19 cellular contexts compared by ENCODE assay signal in genomic region chr12:45703942-45704341, GRCh38. TPM values are rescaled to one million over a fixed set of nuclear protein-coding genes. Genes with fewer than 3 reads are reported as not detected.
A peak's percentile ranks its signal among the peaks of the same experiment; 100 is the strongest.
DNase-seq lines count a peak whose midpoint lies in the region; ATAC-seq, FAIRE-seq and TF ChIP-seq lines count a peak whose summit lies in the region.
"Had no signal": no experiment of that assay in that cellular context is flagged by ENCODE, and none has a peak within 500 bp of the region (broad histone marks: within the 10 kb centered on the region; RNA-seq: fewer than 3 reads in every experiment).

No MANE protein-coding gene starts in this region.

- H3K36me3 ChIP-seq in DOHH2 (ENCODE audit: control insufficient read depth, low read length) (no peaks in the 10 kb centered on the region), endothelial cell of umbilical vein (ENCODE audit: control insufficient read depth in 2 of 2, extremely low read depth in 1 of 2, insufficient read depth in 2 of 2, low read length in 2 of 2) (no peaks in the 10 kb centered on the region)
- H3K36me3 ChIP-seq: adrenal gland, left lung, thoracic aorta had no signal

- no peaks in the 10 kb centered on the region for H3K9me2 ChIP-seq in DOHH2 (replicated peaks; ENCODE audit: control insufficient read depth, low read length)

- H3K9me1 ChIP-seq in endothelial cell of umbilical vein (replicated peaks; ENCODE audit: control insufficient read depth, extremely low read depth, insufficient read depth, low read length) = no peaks in the 10 kb centered on the region

- H4K20me1 ChIP-seq in DOHH2 (ENCODE audit: control insufficient read depth, insufficient read depth, low read depth, low read length) (no peaks in the 10 kb centered on the region), endothelial cell of umbilical vein (replicated peaks; ENCODE audit: control insufficient read depth, extremely low read depth, insufficient read depth, low read length) (no peaks in the 10 kb centered on the region)

- peak; percentile 8 for FAIRE-seq in endothelial cell of umbilical vein (lab: Jason Lieb, UNC)

- H3K4me2 ChIP-seq in DOHH2 (ENCODE audit: low read length) (peak overlapping the region; percentile 52), endothelial cell of umbilical vein (ENCODE audit: insufficient read depth, low read length) (no peak overlapping the region)

- CTCF ChIA-PET in endothelial cell of umbilical vein (lab: Charles Lee) = interaction anchor here (1.3 to 1.7 kb wide), 3 partner anchors 10 to 19 kb away, joined by 3 read pairs; no protein-coding TSS in a partner anchor

- dilution Hi-C loops in endothelial cell of umbilical vein (cut with MboI; ENCODE audit: extremely low pct_ligation_motif_present, low sequenced_read_pairs) = no loop called here

- no peak for TF ChIP-seq POLR2A in endothelial cell of umbilical vein (IDR thresholded peaks at IDR 0.05; ENCODE audit: low read depth, low read length)

- BruUV-seq in endothelial cell of umbilical vein (replicated peaks; lab: Mats Ljungman, UMichigan) = no TSS peak

- DNase-seq in M059J (ENCODE audit: low read depth) (peak; percentile 48), endothelial cell of umbilical vein (ENCODE audit: low read depth, low spot score) (no peak), kidney tubule cell (ENCODE audit: low spot score) (peak; percentile 67), HPDE6-E6E7 (ENCODE audit: extremely low spot score) (no peak)
- DNase-seq: activated CD8-positive, alpha-beta memory T cell treated with anti-CD3 and anti-CD28 coated beads, Interleukin-2, amount 50 U/mL, for 48 hours; activated effector memory CD4-positive, alpha-beta T cell treated with Interleukin-2 at 50 U/mL for 16 hours; adrenal gland; central memory CD4-positive, alpha-beta T cell; DND-41; erythroblast; left lung; NCI-H1436 treated with DMSO at 0.1 percent for 48 hours; SIG-M5; stimulated activated CD4-positive, alpha-beta T cell treated with anti-CD3 and anti-CD28 coated beads, Interleukin-1b, Interleukin-23, amount 100 ng/mL, for 48 hours had no signal

- no peak for TF ChIP-seq CTCF in DOHH2 (IDR thresholded peaks at IDR 0.05; ENCODE audit: low read depth, low read length, poor library complexity, severe bottlenecking)
- TF ChIP-seq CTCF in endothelial cell of umbilical vein (IDR thresholded peaks at IDR 0.05; ENCODE audit: extremely low read depth in 1 of 2, insufficient read depth in 1 of 2, low read depth in 1 of 2, low read length in 2 of 2) = no peak

- H3K9ac ChIP-seq in endothelial cell of umbilical vein (replicated peaks; ENCODE audit: extremely low read depth, insufficient read depth, low read length) = no peak overlapping the region

- H3K4me3 ChIP-seq in DOHH2 (ENCODE audit: low read length) = peak overlapping the region; percentile 21
- H3K4me3 ChIP-seq in endothelial cell of umbilical vein (replicated peaks in 1 of 3; ENCODE audit: insufficient read depth in 1 of 3, low read depth in 1 of 3, low read length in 3 of 3) = no peak overlapping the region
- H3K4me3 ChIP-seq: adrenal gland, left lung, thoracic aorta had no signal

- intact Hi-C loops in endothelial cell of umbilical vein (cut with micrococcal nuclease) = no loop called here

- H3K27me3 ChIP-seq in DOHH2 (ENCODE audit: control insufficient read depth, low read length) (no peaks in the 10 kb centered on the region), endothelial cell of umbilical vein (ENCODE audit: control insufficient read depth in 2 of 2, insufficient read depth in 2 of 2, low read length in 2 of 2) (no peaks in the 10 kb centered on the region)
- H3K27me3 ChIP-seq: adrenal gland, left lung had no signal

- no peak overlapping the region for H2AFZ ChIP-seq in endothelial cell of umbilical vein (ENCODE audit: low read depth, low read length)

- H3K9me3 ChIP-seq in DOHH2 (ENCODE audit: control insufficient read depth, insufficient read depth, low read length) = no peaks in the 10 kb centered on the region; the same call in 1 of the 2 replicates
- H3K9me3 ChIP-seq in endothelial cell of umbilical vein (replicated peaks; ENCODE audit: control insufficient read depth, insufficient read depth, low read length) = no peaks in the 10 kb centered on the region
- H3K9me3 ChIP-seq: adrenal gland had no signal

- POLR2A ChIA-PET in endothelial cell of umbilical vein (lab: Charles Lee) = no interaction called here

- H3F3A ChIP-seq in DOHH2 (ENCODE audit: control insufficient read depth, insufficient read depth) = no peaks in the 10 kb centered on the region

- no peak for ATAC-seq in HG03469 (IDR thresholded peaks at IDR 0.05; ENCODE audit: unreplicated experiment)
- ATAC-seq in HG03159 (IDR thresholded peaks at IDR 0.05; ENCODE audit: unreplicated experiment) = no peak
- ATAC-seq: left lung; stimulated activated memory B cell treated with anti-CD40 and anti-IgM and Interleukin-4, amounts not matched to agents 10 μg/mL and 1 μg/mL and 100 μg/mL, for 72 hours had no signal

- H3K79me2 ChIP-seq in DOHH2 (ENCODE audit: control insufficient read depth, low read length) (no peaks in the 10 kb centered on the region), endothelial cell of umbilical vein (ENCODE audit: control insufficient read depth, insufficient read depth, low read length) (no peaks in the 10 kb centered on the region)

- H3K4me1 ChIP-seq in DOHH2 (ENCODE audit: control insufficient read depth, low read length) (peaks cover 24% of the 10 kb centered on the region), endothelial cell of umbilical vein (ENCODE audit: control insufficient read depth, extremely low read depth, insufficient read depth, low read length) (no peaks in the 10 kb centered on the region)

- H3K27ac ChIP-seq in DOHH2 (ENCODE audit: low read depth, low read length) (peak overlapping the region; percentile 52), endothelial cell of umbilical vein (ENCODE audit: insufficient read depth, low read depth, low read length) (no peak overlapping the region)
- H3K27ac ChIP-seq: adrenal gland, left lung, thoracic aorta had no signal

TF ChIP-seq in endothelial cell of umbilical vein, 7 proteins besides CTCF, POLR2A, EP300 and RAD21:
- TF ChIP-seq FOS (IDR thresholded peaks at IDR 0.05; ENCODE audit: borderline replicate concordance, insufficient read depth, low read length) (peak; percentile 47), POLR2AphosphoS5 (IDR thresholded peaks at IDR 0.05; ENCODE audit: insufficient read depth, low read depth, low read length) (no peak)

RNA-seq across cellular contexts. Expression of gene ARID2, which starts 25.6 kb away (rescaled TPM):
- total RNA-seq in M059J (2014; rRNA removed; shearing (Covaris generic)) = 8.7 and 11.0 TPM in 2 replicates
- 26.7 and 28.9 TPM in 2 replicates for total RNA-seq in endothelial cell of umbilical vein
- polyA plus RNA-seq in endothelial cell of umbilical vein = 10.8 and 12.2 TPM in 2 replicates
- 7.6 and 8.2 TPM in 2 replicates for polyA plus RNA-seq in endothelial cell of umbilical vein (2011; cell fraction: cytosol; rRNA removed)
- 38.1 and 44.3 TPM in 2 replicates for polyA plus RNA-seq in endothelial cell of umbilical vein (2011; cell fraction: nucleus; rRNA removed)
- polyA plus RNA-seq in endothelial cell of umbilical vein (2012) = 7.7 and 9.0 TPM in 2 replicates
- 76.5 and 76.8 TPM in 2 replicates for polyA minus RNA-seq in endothelial cell of umbilical vein
- polyA minus RNA-seq in endothelial cell of umbilical vein (2011; cell fraction: cytosol; rRNA and poly(A)+ RNA removed) = 33.9 TPM
- 153 and 244 TPM in 2 replicates for polyA minus RNA-seq in endothelial cell of umbilical vein (2011; cell fraction: nucleus; rRNA and poly(A)+ RNA removed)

Comparison
In these comparisons a context has a peak if more than half of its experiments do, and no peak if none do; other contexts are left out.
1. DNase-seq: peak in M059J (single experiment) and kidney tubule cell (single experiment); none in endothelial cell of umbilical vein (single experiment) and HPDE6-E6E7 (single experiment).